Comparison of ENCODE assay signal across 1 cellular context in the genomic region with DNA sequence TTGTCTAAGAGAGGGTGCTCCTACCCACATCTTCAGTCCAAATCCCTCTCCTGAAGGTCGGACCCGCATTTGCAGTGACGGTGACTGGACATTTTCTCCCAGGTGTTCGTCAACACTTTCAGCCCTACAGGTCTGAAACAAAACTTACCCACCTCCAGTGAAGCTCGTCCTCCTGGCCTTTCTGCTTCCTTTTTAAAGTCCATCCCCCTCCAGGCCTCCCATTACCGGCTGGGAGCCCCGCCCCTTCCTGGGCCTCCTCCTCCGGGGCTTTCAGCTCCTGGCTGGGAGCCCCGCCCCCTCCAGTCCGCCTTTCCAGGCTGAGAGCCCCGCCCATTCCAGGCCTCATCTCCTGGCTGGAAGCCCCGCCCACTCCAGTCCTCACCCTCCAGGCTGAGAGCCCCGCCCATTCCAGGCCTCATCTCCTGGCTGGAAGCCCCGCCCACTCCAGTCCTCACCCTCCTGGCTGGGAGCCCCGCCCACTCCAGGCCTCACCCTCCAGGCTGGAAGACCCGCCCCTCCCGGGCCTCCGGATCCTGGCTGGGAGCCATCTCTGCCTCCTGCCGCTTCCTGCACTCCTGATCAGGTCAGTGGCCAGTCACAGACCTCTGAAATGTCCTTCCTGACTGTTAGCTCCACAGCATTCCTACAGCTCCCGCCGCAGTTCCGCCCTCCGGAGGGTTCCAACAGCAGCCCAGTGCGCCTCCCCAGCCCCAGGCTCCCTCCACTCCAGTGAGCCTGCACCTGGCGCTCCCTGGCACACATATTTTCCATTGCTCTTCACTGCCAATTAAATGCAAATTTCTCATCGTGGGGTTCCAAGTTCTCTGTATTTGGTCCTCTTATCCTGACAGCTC.
TF ChIP-seq lines count a peak whose summit lies in the region.

No MANE protein-coding gene starts in this region.

TF ChIP-seq in K562, 482 proteins besides CTCF, POLR2A, EP300 and RAD21 (continued from another document and continues in another):
- TF ChIP-seq, protein P1, sequence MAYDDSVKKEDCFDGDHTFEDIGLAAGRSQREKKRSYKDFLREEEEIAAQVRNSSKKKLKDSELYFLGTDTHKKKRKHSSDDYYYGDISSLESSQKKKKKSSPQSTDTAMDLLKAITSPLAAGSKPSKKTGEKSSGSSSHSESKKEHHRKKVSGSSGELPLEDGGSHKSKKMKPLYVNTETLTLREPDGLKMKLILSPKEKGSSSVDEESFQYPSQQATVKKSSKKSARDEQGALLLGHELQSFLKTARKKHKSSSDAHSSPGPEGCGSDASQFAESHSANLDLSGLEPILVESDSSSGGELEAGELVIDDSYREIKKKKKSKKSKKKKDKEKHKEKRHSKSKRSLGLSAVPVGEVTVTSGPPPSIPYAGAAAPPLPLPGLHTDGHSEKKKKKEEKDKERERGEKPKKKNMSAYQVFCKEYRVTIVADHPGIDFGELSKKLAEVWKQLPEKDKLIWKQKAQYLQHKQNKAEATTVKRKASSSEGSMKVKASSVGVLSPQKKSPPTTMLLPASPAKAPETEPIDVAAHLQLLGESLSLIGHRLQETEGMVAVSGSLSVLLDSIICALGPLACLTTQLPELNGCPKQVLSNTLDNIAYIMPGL (CRISPR knock-in tag; IDR thresholded peaks at IDR 0.05), result no peak
- TF ChIP-seq HNRNPH1 (optimal IDR thresholded peaks at IDR 0.05; ENCODE audit: low read depth, low read length) (no peak), ZNF224 (CRISPR knock-in tag; IDR thresholded peaks at IDR 0.05) (no peak), DNMT1 (IDR thresholded peaks at IDR 0.05) (no peak), ZKSCAN1 (IDR thresholded peaks at IDR 0.05; ENCODE audit: low read depth, low read length) (no peak), PRMT5 (CRISPR knock-in tag; IDR thresholded peaks at IDR 0.05) (no peak), CBFB (CRISPR knock-in tag; IDR thresholded peaks at IDR 0.05) (no peak), ZNF589 (CRISPR knock-in tag; IDR thresholded peaks at IDR 0.05; ENCODE audit: low read depth) (peak; percentile 55; the same call in 1 of the 2 replicates), GTF2F1 (IDR thresholded peaks at IDR 0.05; ENCODE audit: low read depth, low read length) (0 out of 2 replicates have a peak, but pooled peaks have one; percentile 17), RUNX1 (IDR thresholded peaks at IDR 0.05; ENCODE audit: low read depth) (no peak), ZNF253 (CRISPR knock-in tag; conservative IDR thresholded peaks at IDR 0.05) (no peak), ZNF431 (CRISPR knock-in tag; IDR thresholded peaks at IDR 0.05) (no peak), ZNF175 (CRISPR knock-in tag; IDR thresholded peaks at IDR 0.05; ENCODE audit: low read depth) (no peak), ZNF699 (CRISPR knock-in tag; IDR thresholded peaks at IDR 0.05; ENCODE audit: insufficient replicate concordance) (no peak), ZFP36 (IDR thresholded peaks at IDR 0.05; ENCODE audit: low read depth, low read length, partially characterized antibody) (no peak), DPF2 (IDR thresholded peaks at IDR 0.05) (no peak), BHLHE40 (IDR thresholded peaks at IDR 0.05; ENCODE audit: low read length) (no peak), NCOR1 (IDR thresholded peaks at IDR 0.05) (no peak), SRSF1 (IDR thresholded peaks at IDR 0.05; ENCODE audit: low read depth, low read length) (no peak), RNF2 (IDR thresholded peaks at IDR 0.05) (no peak), NBN (IDR thresholded peaks at IDR 0.05; ENCODE audit: low read depth) (no peak; the same call in 1 of the 2 replicates), HDGF (IDR thresholded peaks at IDR 0.05) (peak; percentile 17; the same call in 1 of the 2 replicates), TFAM (CRISPR knock-in tag; conservative IDR thresholded peaks at IDR 0.05) (no peak), TCFL5 (CRISPR knock-in tag; conservative IDR thresholded peaks at IDR 0.05) (no peak), EZH2 (IDR thresholded peaks at IDR 0.05; ENCODE audit: borderline replicate concordance, low read depth, low read length) (no peak), HCFC1 (IDR thresholded peaks at IDR 0.05; ENCODE audit: low read depth, low read length) (no peak), CXXC5 (CRISPR knock-in tag; IDR thresholded peaks at IDR 0.05) (no peak; the same call in 1 of the 2 replicates), ZNF239 (CRISPR knock-in tag; IDR thresholded peaks at IDR 0.05) (peak; percentile 56; the same call in 1 of the 2 replicates), TARDBP (IDR thresholded peaks at IDR 0.05) (no peak), ZFPM2 (CRISPR knock-in tag; IDR thresholded peaks at IDR 0.05) (no peak)
- TF ChIP-seq, protein P2, sequence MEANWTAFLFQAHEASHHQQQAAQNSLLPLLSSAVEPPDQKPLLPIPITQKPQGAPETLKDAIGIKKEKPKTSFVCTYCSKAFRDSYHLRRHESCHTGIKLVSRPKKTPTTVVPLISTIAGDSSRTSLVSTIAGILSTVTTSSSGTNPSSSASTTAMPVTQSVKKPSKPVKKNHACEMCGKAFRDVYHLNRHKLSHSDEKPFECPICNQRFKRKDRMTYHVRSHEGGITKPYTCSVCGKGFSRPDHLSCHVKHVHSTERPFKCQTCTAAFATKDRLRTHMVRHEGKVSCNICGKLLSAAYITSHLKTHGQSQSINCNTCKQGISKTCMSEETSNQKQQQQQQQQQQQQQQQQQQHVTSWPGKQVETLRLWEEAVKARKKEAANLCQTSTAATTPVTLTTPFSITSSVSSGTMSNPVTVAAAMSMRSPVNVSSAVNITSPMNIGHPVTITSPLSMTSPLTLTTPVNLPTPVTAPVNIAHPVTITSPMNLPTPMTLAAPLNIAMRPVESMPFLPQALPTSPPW (CRISPR knock-in tag; IDR thresholded peaks at IDR 0.05), result peak; percentile 74
- TF ChIP-seq, protein P3, sequence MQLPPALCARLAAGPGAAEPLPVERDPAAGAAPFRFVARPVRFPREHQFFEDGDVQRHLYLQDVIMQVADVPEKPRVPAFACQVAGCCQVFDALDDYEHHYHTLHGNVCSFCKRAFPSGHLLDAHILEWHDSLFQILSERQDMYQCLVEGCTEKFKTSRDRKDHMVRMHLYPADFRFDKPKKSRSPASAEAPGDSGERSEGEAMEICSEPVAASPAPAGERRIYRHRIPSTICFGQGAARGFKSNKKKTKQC (CRISPR knock-in tag; IDR thresholded peaks at IDR 0.05), result peak; percentile 60; the same call in 1 of the 2 replicates
- TF ChIP-seq, protein P4, sequence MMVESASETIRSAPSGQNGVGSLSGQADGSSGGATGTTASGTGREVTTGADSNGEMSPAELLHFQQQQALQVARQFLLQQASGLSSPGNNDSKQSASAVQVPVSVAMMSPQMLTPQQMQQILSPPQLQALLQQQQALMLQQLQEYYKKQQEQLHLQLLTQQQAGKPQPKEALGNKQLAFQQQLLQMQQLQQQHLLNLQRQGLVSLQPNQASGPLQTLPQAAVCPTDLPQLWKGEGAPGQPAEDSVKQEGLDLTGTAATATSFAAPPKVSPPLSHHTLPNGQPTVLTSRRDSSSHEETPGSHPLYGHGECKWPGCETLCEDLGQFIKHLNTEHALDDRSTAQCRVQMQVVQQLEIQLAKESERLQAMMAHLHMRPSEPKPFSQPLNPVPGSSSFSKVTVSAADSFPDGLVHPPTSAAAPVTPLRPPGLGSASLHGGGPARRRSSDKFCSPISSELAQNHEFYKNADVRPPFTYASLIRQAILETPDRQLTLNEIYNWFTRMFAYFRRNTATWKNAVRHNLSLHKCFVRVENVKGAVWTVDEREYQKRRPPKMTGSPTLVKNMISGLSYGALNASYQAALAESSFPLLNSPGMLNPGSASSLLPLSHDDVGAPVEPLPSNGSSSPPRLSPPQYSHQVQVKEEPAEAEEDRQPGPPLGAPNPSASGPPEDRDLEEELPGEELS (CRISPR knock-in tag; IDR thresholded peaks at IDR 0.05; ENCODE audit: borderline replicate concordance), result no peak
- TF ChIP-seq, protein P5, sequence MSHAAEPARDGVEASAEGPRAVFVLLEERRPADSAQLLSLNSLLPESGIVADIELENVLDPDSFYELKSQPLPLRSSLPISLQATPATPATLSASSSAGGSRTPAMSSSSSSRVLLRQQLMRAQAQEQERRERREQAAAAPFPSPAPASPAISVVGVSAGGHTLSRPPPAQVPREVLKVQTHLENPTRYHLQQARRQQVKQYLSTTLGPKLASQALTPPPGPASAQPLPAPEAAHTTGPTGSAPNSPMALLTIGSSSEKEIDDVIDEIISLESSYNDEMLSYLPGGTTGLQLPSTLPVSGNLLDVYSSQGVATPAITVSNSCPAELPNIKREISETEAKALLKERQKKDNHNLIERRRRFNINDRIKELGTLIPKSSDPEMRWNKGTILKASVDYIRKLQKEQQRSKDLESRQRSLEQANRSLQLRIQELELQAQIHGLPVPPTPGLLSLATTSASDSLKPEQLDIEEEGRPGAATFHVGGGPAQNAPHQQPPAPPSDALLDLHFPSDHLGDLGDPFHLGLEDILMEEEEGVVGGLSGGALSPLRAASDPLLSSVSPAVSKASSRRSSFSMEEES (CRISPR knock-in tag; IDR thresholded peaks at IDR 0.05), result no peak
- TF ChIP-seq, protein P6, sequence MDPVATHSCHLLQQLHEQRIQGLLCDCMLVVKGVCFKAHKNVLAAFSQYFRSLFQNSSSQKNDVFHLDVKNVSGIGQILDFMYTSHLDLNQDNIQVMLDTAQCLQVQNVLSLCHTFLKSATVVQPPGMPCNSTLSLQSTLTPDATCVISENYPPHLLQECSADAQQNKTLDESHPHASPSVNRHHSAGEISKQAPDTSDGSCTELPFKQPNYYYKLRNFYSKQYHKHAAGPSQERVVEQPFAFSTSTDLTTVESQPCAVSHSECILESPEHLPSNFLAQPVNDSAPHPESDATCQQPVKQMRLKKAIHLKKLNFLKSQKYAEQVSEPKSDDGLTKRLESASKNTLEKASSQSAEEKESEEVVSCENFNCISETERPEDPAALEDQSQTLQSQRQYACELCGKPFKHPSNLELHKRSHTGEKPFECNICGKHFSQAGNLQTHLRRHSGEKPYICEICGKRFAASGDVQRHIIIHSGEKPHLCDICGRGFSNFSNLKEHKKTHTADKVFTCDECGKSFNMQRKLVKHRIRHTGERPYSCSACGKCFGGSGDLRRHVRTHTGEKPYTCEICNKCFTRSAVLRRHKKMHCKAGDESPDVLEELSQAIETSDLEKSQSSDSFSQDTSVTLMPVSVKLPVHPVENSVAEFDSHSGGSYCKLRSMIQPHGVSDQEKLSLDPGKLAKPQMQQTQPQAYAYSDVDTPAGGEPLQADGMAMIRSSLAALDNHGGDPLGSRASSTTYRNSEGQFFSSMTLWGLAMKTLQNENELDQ (CRISPR knock-in tag; IDR thresholded peaks at IDR 0.05; ENCODE audit: borderline replicate concordance), result no peak
- TF ChIP-seq, protein P7, sequence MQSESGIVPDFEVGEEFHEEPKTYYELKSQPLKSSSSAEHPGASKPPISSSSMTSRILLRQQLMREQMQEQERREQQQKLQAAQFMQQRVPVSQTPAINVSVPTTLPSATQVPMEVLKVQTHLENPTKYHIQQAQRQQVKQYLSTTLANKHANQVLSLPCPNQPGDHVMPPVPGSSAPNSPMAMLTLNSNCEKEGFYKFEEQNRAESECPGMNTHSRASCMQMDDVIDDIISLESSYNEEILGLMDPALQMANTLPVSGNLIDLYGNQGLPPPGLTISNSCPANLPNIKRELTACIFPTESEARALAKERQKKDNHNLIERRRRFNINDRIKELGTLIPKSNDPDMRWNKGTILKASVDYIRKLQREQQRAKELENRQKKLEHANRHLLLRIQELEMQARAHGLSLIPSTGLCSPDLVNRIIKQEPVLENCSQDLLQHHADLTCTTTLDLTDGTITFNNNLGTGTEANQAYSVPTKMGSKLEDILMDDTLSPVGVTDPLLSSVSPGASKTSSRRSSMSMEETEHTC (IDR thresholded peaks at IDR 0.05), result 0 out of 2 replicates have a peak, but pooled peaks have one; percentile 35
- TF ChIP-seq, protein P8, sequence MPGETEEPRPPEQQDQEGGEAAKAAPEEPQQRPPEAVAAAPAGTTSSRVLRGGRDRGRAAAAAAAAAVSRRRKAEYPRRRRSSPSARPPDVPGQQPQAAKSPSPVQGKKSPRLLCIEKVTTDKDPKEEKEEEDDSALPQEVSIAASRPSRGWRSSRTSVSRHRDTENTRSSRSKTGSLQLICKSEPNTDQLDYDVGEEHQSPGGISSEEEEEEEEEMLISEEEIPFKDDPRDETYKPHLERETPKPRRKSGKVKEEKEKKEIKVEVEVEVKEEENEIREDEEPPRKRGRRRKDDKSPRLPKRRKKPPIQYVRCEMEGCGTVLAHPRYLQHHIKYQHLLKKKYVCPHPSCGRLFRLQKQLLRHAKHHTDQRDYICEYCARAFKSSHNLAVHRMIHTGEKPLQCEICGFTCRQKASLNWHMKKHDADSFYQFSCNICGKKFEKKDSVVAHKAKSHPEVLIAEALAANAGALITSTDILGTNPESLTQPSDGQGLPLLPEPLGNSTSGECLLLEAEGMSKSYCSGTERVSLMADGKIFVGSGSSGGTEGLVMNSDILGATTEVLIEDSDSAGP (CRISPR knock-in tag; IDR thresholded peaks at IDR 0.05), result no peak
- TF ChIP-seq, protein P9, sequence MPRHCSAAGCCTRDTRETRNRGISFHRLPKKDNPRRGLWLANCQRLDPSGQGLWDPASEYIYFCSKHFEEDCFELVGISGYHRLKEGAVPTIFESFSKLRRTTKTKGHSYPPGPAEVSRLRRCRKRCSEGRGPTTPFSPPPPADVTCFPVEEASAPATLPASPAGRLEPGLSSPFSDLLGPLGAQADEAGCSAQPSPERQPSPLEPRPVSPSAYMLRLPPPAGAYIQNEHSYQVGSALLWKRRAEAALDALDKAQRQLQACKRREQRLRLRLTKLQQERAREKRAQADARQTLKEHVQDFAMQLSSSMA (CRISPR knock-in tag; IDR thresholded peaks at IDR 0.05), result no peak
- TF ChIP-seq, protein P10, sequence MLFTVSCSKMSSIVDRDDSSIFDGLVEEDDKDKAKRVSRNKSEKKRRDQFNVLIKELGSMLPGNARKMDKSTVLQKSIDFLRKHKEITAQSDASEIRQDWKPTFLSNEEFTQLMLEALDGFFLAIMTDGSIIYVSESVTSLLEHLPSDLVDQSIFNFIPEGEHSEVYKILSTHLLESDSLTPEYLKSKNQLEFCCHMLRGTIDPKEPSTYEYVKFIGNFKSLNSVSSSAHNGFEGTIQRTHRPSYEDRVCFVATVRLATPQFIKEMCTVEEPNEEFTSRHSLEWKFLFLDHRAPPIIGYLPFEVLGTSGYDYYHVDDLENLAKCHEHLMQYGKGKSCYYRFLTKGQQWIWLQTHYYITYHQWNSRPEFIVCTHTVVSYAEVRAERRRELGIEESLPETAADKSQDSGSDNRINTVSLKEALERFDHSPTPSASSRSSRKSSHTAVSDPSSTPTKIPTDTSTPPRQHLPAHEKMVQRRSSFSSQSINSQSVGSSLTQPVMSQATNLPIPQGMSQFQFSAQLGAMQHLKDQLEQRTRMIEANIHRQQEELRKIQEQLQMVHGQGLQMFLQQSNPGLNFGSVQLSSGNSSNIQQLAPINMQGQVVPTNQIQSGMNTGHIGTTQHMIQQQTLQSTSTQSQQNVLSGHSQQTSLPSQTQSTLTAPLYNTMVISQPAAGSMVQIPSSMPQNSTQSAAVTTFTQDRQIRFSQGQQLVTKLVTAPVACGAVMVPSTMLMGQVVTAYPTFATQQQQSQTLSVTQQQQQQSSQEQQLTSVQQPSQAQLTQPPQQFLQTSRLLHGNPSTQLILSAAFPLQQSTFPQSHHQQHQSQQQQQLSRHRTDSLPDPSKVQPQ (CRISPR knock-in tag; IDR thresholded peaks at IDR 0.05; ENCODE audit: borderline replicate concordance), result no peak
- TF ChIP-seq, protein P11, sequence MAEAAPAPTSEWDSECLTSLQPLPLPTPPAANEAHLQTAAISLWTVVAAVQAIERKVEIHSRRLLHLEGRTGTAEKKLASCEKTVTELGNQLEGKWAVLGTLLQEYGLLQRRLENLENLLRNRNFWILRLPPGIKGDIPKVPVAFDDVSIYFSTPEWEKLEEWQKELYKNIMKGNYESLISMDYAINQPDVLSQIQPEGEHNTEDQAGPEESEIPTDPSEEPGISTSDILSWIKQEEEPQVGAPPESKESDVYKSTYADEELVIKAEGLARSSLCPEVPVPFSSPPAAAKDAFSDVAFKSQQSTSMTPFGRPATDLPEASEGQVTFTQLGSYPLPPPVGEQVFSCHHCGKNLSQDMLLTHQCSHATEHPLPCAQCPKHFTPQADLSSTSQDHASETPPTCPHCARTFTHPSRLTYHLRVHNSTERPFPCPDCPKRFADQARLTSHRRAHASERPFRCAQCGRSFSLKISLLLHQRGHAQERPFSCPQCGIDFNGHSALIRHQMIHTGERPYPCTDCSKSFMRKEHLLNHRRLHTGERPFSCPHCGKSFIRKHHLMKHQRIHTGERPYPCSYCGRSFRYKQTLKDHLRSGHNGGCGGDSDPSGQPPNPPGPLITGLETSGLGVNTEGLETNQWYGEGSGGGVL (CRISPR knock-in tag; IDR thresholded peaks at IDR 0.05), result no peak
